In the genomic region with DNA sequence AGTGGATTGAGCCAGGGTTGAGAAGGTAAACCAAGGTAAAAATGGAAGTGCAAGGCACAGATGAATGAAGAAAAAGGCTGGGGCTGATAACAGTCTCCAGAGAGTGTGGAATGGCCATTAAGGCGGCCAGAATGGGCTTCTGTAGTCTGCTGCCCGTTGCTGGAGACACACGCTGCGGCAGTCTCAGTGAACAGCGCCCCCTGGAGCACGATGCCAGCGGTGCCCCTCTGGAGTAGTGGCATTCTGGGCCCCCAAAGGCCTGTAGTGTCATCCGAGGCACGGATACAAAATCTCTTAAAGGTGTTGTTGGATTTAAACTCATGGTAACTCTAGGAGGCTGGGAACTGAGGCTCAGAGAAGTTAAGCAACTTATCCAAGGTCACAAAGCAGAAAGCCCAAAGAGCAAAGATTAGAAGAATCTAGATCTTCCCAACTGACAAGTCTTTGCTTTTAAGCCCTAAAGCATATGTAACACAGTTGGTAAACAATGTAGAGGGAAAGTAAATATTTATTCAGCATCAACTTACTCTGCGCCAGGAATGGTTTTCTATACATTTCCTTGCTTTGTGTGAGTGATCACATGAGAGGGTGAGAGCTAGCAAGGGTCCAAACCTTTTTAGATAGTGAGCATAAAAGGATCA, we compare ENCODE assay signal across 1 cellular context.
TF ChIP-seq lines count a peak whose summit lies in the region.

No MANE protein-coding gene starts in this region.

TF ChIP-seq in H1, 55 proteins besides CTCF, POLR2A, EP300 and RAD21:
- TF ChIP-seq JUND (IDR thresholded peaks at IDR 0.05; ENCODE audit: low read length), result peak; percentile 49; the same call in 1 of the 2 replicates
- no peak for TF ChIP-seq CHD1 (IDR thresholded peaks at IDR 0.05; ENCODE audit: low read depth, low read length)
- no peak for TF ChIP-seq ASH2L (IDR thresholded peaks at IDR 0.05; ENCODE audit: low read length)
- TF ChIP-seq RFX5 (IDR thresholded peaks at IDR 0.05; ENCODE audit: borderline replicate concordance, low read depth, low read length), result no peak
- TF ChIP-seq ATF2 (IDR thresholded peaks at IDR 0.05; ENCODE audit: low read length), result no peak
- TF ChIP-seq POLR2AphosphoS5 (IDR thresholded peaks at IDR 0.05; ENCODE audit: low read depth, low read length), result no peak
- TF ChIP-seq BACH1 (IDR thresholded peaks at IDR 0.05; ENCODE audit: low read length), result no peak
- no peak for TF ChIP-seq POU5F1 (IDR thresholded peaks at IDR 0.05; ENCODE audit: low read depth, low read length)
- TF ChIP-seq BCL11A (IDR thresholded peaks at IDR 0.05; ENCODE audit: low read depth in 2 of 2, low read length in 2 of 2), result no peak
- TF ChIP-seq NRF1 (IDR thresholded peaks at IDR 0.05; ENCODE audit: low read depth, low read length), result no peak
- no peak for TF ChIP-seq TAF7 (optimal IDR thresholded peaks at IDR 0.05; ENCODE audit: borderline replicate concordance, low read depth, low read length)
- TF ChIP-seq FOSL1 (IDR thresholded peaks at IDR 0.05; ENCODE audit: insufficient read depth, low read depth, low read length), result no peak
- TF ChIP-seq GTF2F1 (IDR thresholded peaks at IDR 0.05; ENCODE audit: borderline replicate concordance, low read depth, low read length), result no peak
- peak; percentile 81 for TF ChIP-seq MAX (IDR thresholded peaks at IDR 0.05)
- peak; percentile 92 for TF ChIP-seq KDM1A (IDR thresholded peaks at IDR 0.05; ENCODE audit: borderline replicate concordance, low read length)
- TF ChIP-seq SAP30 (IDR thresholded peaks at IDR 0.05; ENCODE audit: insufficient read depth, insufficient replicate concordance, low read length), result no peak
- no peak for TF ChIP-seq JUN (IDR thresholded peaks at IDR 0.05; ENCODE audit: low read depth, low read length)
- TF ChIP-seq SIRT6 (IDR thresholded peaks at IDR 0.05; ENCODE audit: low read length), result no peak
- no peak for TF ChIP-seq CEBPB (IDR thresholded peaks at IDR 0.05; ENCODE audit: low read depth, low read length)
- TF ChIP-seq MAFK (IDR thresholded peaks at IDR 0.05; ENCODE audit: low read depth, low read length), result no peak
- TF ChIP-seq SP1 (IDR thresholded peaks at IDR 0.05; ENCODE audit: low read depth, low read length), result no peak
- TF ChIP-seq RNF2 (IDR thresholded peaks at IDR 0.05; ENCODE audit: borderline replicate concordance, low read depth, low read length, missing control alignments, poor library complexity, severe bottlenecking), result no peak
- TF ChIP-seq CREB1 (IDR thresholded peaks at IDR 0.05), result no peak; the same call in 1 of the 2 replicates
- no peak; the same call in 1 of the 2 replicates for TF ChIP-seq TEAD4 (IDR thresholded peaks at IDR 0.05; ENCODE audit: low read depth, low read length)
- TF ChIP-seq, protein P1, sequence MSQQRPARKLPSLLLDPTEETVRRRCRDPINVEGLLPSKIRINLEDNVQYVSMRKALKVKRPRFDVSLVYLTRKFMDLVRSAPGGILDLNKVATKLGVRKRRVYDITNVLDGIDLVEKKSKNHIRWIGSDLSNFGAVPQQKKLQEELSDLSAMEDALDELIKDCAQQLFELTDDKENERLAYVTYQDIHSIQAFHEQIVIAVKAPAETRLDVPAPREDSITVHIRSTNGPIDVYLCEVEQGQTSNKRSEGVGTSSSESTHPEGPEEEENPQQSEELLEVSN (IDR thresholded peaks at IDR 0.05), result 0 out of 2 replicates have a peak, but pooled peaks have one; percentile 4
- TF ChIP-seq SRF (IDR thresholded peaks at IDR 0.05; ENCODE audit: low read depth, low read length), result no peak
- no peak for TF ChIP-seq GABPA (IDR thresholded peaks at IDR 0.05; ENCODE audit: borderline replicate concordance, insufficient read depth, low read length)
- no peak for TF ChIP-seq BRCA1 (IDR thresholded peaks at IDR 0.05; ENCODE audit: low read depth, low read length)
- TF ChIP-seq CHD2 (IDR thresholded peaks at IDR 0.05; ENCODE audit: low read length), result no peak
- TF ChIP-seq SP4 (IDR thresholded peaks at IDR 0.05; ENCODE audit: low read length), result no peak
- no peak for TF ChIP-seq TBP (IDR thresholded peaks at IDR 0.05; ENCODE audit: low read depth, low read length)
- TF ChIP-seq, protein P2, sequence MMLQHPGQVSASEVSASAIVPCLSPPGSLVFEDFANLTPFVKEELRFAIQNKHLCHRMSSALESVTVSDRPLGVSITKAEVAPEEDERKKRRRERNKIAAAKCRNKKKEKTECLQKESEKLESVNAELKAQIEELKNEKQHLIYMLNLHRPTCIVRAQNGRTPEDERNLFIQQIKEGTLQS (IDR thresholded peaks at IDR 0.05; ENCODE audit: insufficient read depth, low read depth, low read length), result no peak
- no peak for TF ChIP-seq TAF1 (IDR thresholded peaks at IDR 0.05; ENCODE audit: low read depth, low read length)
- no peak for TF ChIP-seq SIN3A (conservative IDR thresholded peaks at IDR 0.05 in 1 of 2, IDR thresholded peaks at IDR 0.05 in 1 of 2; ENCODE audit: low read depth in 1 of 2, low read length in 2 of 2)
- TF ChIP-seq NANOG (IDR thresholded peaks at IDR 0.05; ENCODE audit: insufficient read depth, low read depth, low read length, poor library complexity, severe bottlenecking), result no peak
- TF ChIP-seq SP2 (IDR thresholded peaks at IDR 0.05; ENCODE audit: low read length), result no peak
- TF ChIP-seq KDM4A (IDR thresholded peaks at IDR 0.05; ENCODE audit: low read depth, low read length, severe bottlenecking), result no peak
- no peak for TF ChIP-seq EZH2 (IDR thresholded peaks at IDR 0.05; ENCODE audit: low read depth, low read length, severe bottlenecking)
- no peak for TF ChIP-seq RXRA (IDR thresholded peaks at IDR 0.05; ENCODE audit: insufficient read depth, low read depth, low read length)
- TF ChIP-seq, protein P3, sequence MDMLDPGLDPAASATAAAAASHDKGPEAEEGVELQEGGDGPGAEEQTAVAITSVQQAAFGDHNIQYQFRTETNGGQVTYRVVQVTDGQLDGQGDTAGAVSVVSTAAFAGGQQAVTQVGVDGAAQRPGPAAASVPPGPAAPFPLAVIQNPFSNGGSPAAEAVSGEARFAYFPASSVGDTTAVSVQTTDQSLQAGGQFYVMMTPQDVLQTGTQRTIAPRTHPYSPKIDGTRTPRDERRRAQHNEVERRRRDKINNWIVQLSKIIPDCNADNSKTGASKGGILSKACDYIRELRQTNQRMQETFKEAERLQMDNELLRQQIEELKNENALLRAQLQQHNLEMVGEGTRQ (IDR thresholded peaks at IDR 0.05; ENCODE audit: low read length), result no peak
- no peak for TF ChIP-seq CBX5 (IDR thresholded peaks at IDR 0.05; ENCODE audit: low read depth, low read length)
- TF ChIP-seq YY1 (IDR thresholded peaks at IDR 0.05; ENCODE audit: low read depth, low read length), result 0 out of 2 replicates have a peak, but pooled peaks have one; percentile 35
- TF ChIP-seq SIX5 (IDR thresholded peaks at IDR 0.05; ENCODE audit: low read depth, low read length), result no peak
- no peak for TF ChIP-seq TCF12 (IDR thresholded peaks at IDR 0.05; ENCODE audit: low read depth, low read length)
- TF ChIP-seq KDM5A (IDR thresholded peaks at IDR 0.05; ENCODE audit: low read length), result no peak
- no peak for TF ChIP-seq CTBP2 (IDR thresholded peaks at IDR 0.05; ENCODE audit: borderline replicate concordance, insufficient read depth, insufficient read length, low read length)
- no peak for TF ChIP-seq CBX8 (IDR thresholded peaks at IDR 0.05; ENCODE audit: borderline replicate concordance, low read depth, low read length)
- no peak for TF ChIP-seq EGR1 (IDR thresholded peaks at IDR 0.05; ENCODE audit: borderline replicate concordance, low read depth, low read length)
- no peak for TF ChIP-seq PHF8 (conservative IDR thresholded peaks at IDR 0.05; ENCODE audit: low read depth, low read length)
- TF ChIP-seq, protein P4, sequence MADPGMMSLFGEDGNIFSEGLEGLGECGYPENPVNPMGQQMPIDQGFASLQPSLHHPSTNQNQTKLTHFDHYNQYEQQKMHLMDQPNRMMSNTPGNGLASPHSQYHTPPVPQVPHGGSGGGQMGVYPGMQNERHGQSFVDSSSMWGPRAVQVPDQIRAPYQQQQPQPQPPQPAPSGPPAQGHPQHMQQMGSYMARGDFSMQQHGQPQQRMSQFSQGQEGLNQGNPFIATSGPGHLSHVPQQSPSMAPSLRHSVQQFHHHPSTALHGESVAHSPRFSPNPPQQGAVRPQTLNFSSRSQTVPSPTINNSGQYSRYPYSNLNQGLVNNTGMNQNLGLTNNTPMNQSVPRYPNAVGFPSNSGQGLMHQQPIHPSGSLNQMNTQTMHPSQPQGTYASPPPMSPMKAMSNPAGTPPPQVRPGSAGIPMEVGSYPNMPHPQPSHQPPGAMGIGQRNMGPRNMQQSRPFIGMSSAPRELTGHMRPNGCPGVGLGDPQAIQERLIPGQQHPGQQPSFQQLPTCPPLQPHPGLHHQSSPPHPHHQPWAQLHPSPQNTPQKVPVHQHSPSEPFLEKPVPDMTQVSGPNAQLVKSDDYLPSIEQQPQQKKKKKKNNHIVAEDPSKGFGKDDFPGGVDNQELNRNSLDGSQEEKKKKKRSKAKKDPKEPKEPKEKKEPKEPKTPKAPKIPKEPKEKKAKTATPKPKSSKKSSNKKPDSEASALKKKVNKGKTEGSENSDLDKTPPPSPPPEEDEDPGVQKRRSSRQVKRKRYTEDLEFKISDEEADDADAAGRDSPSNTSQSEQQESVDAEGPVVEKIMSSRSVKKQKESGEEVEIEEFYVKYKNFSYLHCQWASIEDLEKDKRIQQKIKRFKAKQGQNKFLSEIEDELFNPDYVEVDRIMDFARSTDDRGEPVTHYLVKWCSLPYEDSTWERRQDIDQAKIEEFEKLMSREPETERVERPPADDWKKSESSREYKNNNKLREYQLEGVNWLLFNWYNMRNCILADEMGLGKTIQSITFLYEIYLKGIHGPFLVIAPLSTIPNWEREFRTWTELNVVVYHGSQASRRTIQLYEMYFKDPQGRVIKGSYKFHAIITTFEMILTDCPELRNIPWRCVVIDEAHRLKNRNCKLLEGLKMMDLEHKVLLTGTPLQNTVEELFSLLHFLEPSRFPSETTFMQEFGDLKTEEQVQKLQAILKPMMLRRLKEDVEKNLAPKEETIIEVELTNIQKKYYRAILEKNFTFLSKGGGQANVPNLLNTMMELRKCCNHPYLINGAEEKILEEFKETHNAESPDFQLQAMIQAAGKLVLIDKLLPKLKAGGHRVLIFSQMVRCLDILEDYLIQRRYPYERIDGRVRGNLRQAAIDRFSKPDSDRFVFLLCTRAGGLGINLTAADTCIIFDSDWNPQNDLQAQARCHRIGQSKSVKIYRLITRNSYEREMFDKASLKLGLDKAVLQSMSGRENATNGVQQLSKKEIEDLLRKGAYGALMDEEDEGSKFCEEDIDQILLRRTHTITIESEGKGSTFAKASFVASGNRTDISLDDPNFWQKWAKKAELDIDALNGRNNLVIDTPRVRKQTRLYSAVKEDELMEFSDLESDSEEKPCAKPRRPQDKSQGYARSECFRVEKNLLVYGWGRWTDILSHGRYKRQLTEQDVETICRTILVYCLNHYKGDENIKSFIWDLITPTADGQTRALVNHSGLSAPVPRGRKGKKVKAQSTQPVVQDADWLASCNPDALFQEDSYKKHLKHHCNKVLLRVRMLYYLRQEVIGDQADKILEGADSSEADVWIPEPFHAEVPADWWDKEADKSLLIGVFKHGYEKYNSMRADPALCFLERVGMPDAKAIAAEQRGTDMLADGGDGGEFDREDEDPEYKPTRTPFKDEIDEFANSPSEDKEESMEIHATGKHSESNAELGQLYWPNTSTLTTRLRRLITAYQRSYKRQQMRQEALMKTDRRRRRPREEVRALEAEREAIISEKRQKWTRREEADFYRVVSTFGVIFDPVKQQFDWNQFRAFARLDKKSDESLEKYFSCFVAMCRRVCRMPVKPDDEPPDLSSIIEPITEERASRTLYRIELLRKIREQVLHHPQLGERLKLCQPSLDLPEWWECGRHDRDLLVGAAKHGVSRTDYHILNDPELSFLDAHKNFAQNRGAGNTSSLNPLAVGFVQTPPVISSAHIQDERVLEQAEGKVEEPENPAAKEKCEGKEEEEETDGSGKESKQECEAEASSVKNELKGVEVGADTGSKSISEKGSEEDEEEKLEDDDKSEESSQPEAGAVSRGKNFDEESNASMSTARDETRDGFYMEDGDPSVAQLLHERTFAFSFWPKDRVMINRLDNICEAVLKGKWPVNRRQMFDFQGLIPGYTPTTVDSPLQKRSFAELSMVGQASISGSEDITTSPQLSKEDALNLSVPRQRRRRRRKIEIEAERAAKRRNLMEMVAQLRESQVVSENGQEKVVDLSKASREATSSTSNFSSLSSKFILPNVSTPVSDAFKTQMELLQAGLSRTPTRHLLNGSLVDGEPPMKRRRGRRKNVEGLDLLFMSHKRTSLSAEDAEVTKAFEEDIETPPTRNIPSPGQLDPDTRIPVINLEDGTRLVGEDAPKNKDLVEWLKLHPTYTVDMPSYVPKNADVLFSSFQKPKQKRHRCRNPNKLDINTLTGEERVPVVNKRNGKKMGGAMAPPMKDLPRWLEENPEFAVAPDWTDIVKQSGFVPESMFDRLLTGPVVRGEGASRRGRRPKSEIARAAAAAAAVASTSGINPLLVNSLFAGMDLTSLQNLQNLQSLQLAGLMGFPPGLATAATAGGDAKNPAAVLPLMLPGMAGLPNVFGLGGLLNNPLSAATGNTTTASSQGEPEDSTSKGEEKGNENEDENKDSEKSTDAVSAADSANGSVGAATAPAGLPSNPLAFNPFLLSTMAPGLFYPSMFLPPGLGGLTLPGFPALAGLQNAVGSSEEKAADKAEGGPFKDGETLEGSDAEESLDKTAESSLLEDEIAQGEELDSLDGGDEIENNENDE (IDR thresholded peaks at IDR 0.05; ENCODE audit: insufficient replicate concordance, low read length), result no peak
- TF ChIP-seq HDAC2 (IDR thresholded peaks at IDR 0.05; ENCODE audit: borderline replicate concordance in 1 of 2, low read depth in 2 of 2, low read length in 2 of 2), result peak in 1 of 2 experiments; percentile 49; a peak in 1 of 4 replicates
- TF ChIP-seq ZNF274 (IDR thresholded peaks at IDR 0.05; ENCODE audit: borderline replicate concordance, extremely low read depth, low read length), result no peak
